Comparison of ENCODE assay signal across 11 cellular contexts in the genomic region with DNA sequence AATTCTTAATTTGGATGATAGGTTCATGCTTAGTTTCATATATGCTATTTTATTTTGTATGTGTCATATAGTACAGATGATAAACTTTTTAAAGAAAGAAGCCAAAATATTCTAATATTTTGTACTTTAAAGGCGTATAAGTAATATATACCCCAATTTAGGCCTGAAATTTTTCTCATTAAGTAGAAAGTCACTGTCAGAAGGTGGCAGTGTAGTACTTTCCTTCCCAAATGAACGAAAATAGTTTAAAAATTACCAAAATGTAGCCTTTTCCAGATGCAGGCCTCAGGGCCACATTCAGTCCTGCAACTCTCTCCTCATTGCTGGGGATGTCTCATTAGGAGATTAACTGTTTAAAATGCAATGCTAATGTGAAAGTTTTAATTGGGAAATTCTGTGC.
DNase-seq lines count a peak whose midpoint lies in the region; ATAC-seq and TF ChIP-seq lines count a peak whose summit lies in the region.
"Had no signal": no experiment of that assay in that cellular context is flagged by ENCODE, and none has a peak within 500 bp of the region (broad histone marks: within the 10 kb centered on the region; RNA-seq: fewer than 3 reads in every experiment).

No MANE protein-coding gene starts in this region.

- H3F3A ChIP-seq in OCI-LY1 (ENCODE audit: insufficient read depth, low read length) (no peaks in the 10 kb centered on the region; the same call in 1 of the 2 replicates), neural progenitor cell (ENCODE audit: low read depth) (no peaks in the 10 kb centered on the region)

- H3K27me3 Mint-ChIP-seq in endodermal cell (ENCODE audit: insufficient read depth): no peaks in the 10 kb centered on the region
- H3K27me3 Mint-ChIP-seq in neural progenitor cell (ENCODE audit: insufficient read depth, low read depth): no peaks in the 10 kb centered on the region
- H3K27me3 Mint-ChIP-seq: activated CD4-positive, alpha-beta T cell treated with anti-CD3 and anti-CD28 coated beads, Interleukin-2, amount 10 ng/mL, durations not matched to agents 7 days and 5 days had no signal

- H2AFZ ChIP-seq in OCI-LY1 (ENCODE audit: low read length) (peak overlapping the region; percentile 93), neural progenitor cell (replicated peaks) (peak overlapping the region; percentile 46)

- peak; percentile 71 for TF ChIP-seq CTCF in OCI-LY1 (IDR thresholded peaks at IDR 0.05; ENCODE audit: low read length)
- TF ChIP-seq CTCF in endodermal cell (conservative IDR thresholded peaks at IDR 0.05): peak; percentile 75
- TF ChIP-seq CTCF in neural progenitor cell (IDR thresholded peaks at IDR 0.05): peak; percentile 63
- TF ChIP-seq CTCF in heart left ventricle (IDR thresholded peaks at IDR 0.05): peak in 2 of 12 donors; percentile 15 to 16

- WGBS in endodermal cell (ENCODE audit: insufficient coverage in 1 of 2, insufficient read length in 1 of 2), 2 experiments: 40 to 63% methylated on average over 1 to 2 of the region's 2 CpGs
- WGBS in heart left ventricle, 4 donors: 39 to 47% (median 43%) methylated on average over 2 of the region's 2 CpGs

- H3K4me2 ChIP-seq in OCI-LY1 (ENCODE audit: low read length) (no peak overlapping the region), neural progenitor cell (no peak overlapping the region)

- no peak for TF ChIP-seq POLR2A in heart left ventricle (IDR thresholded peaks at IDR 0.05)

- H3K9me3 ChIP-seq in OCI-LY1 (ENCODE audit: low read length): no peaks in the 10 kb centered on the region
- H3K9me3 ChIP-seq in endodermal cell (ENCODE audit: control insufficient read depth, low read length): no peaks in the 10 kb centered on the region
- H3K9me3 ChIP-seq in neural progenitor cell (ENCODE audit: low read depth): no peaks in the 10 kb centered on the region
- H3K9me3 ChIP-seq in heart left ventricle: no peaks in the 10 kb centered on the region

- H3K9me3 Mint-ChIP-seq in endodermal cell (no peaks in the 10 kb centered on the region), neural progenitor cell (no peaks in the 10 kb centered on the region)
- H3K9me3 Mint-ChIP-seq: activated CD4-positive, alpha-beta T cell treated with anti-CD3 and anti-CD28 coated beads, Interleukin-2, amount 10 ng/mL, durations not matched to agents 7 days and 5 days had no signal

- H3K27me3 ChIP-seq in OCI-LY1 (ENCODE audit: insufficient read depth, low read length): no peaks in the 10 kb centered on the region
- no peaks in the 10 kb centered on the region for H3K27me3 ChIP-seq in endodermal cell (ENCODE audit: control insufficient read depth, insufficient read depth, low read length, poor library complexity, severe bottlenecking)
- H3K27me3 ChIP-seq in neural progenitor cell: no peaks in the 10 kb centered on the region
- H3K27me3 ChIP-seq in heart left ventricle: no peaks in the 10 kb centered on the region

- H3K27ac Mint-ChIP-seq in endodermal cell: no peak overlapping the region
- no peak overlapping the region for H3K27ac Mint-ChIP-seq in neural progenitor cell
- H3K27ac Mint-ChIP-seq: activated CD4-positive, alpha-beta T cell treated with anti-CD3 and anti-CD28 coated beads, Interleukin-2, amount 10 ng/mL, durations not matched to agents 7 days and 5 days had no signal

- intact Hi-C loops in heart left ventricle (cut with DNase I): no loop called here

- H3K36me3 Mint-ChIP-seq in endodermal cell (ENCODE audit: low read depth) (no peaks in the 10 kb centered on the region), neural progenitor cell (no peaks in the 10 kb centered on the region)

- no peaks in the 10 kb centered on the region for H3K36me3 ChIP-seq in OCI-LY1 (ENCODE audit: insufficient read depth, low read length)
- no peaks in the 10 kb centered on the region for H3K36me3 ChIP-seq in endodermal cell (ENCODE audit: control insufficient read depth, insufficient read depth, low read length)
- H3K36me3 ChIP-seq in neural progenitor cell: no peaks in the 10 kb centered on the region
- no peaks in the 10 kb centered on the region for H3K36me3 ChIP-seq in heart left ventricle

- H3K4me1 ChIP-seq in OCI-LY1 (ENCODE audit: insufficient read depth, low read length, severe bottlenecking): peaks cover 53% of the 10 kb centered on the region
- H3K4me1 ChIP-seq in endodermal cell (ENCODE audit: control insufficient read depth, insufficient read depth, low read length): peaks cover 6% of the 10 kb centered on the region
- no peaks in the 10 kb centered on the region for H3K4me1 ChIP-seq in neural progenitor cell
- no peaks in the 10 kb centered on the region for H3K4me1 ChIP-seq in heart left ventricle

- ATAC-seq in left lobe of liver (no peak), heart left ventricle (no peak)

- H3K4me3 ChIP-seq in OCI-LY1 (ENCODE audit: low read depth, low read length, poor library complexity, severe bottlenecking) (no peak overlapping the region), endodermal cell (ENCODE audit: low read length) (peak overlapping the region; percentile 30), neural progenitor cell (no peak overlapping the region), heart left ventricle (no peak overlapping the region)
- H3K4me3 ChIP-seq: lung had no signal

- H3K79me2 ChIP-seq in OCI-LY1 (ENCODE audit: insufficient read depth, low read length): no peaks in the 10 kb centered on the region
- H3K79me2 ChIP-seq in neural progenitor cell (ENCODE audit: low read depth): no peaks in the 10 kb centered on the region

- H3K27ac ChIP-seq in OCI-LY1 (ENCODE audit: low read depth, low read length, poor library complexity, severe bottlenecking) (peak overlapping the region; percentile 23), endodermal cell (ENCODE audit: low read depth, low read length) (no peak overlapping the region), neural progenitor cell (no peak overlapping the region), heart left ventricle (no peak overlapping the region)

- H3K9ac ChIP-seq in OCI-LY1 (ENCODE audit: low read length): no peak overlapping the region; the same call in none of the 2 replicates
- no peak overlapping the region for H3K9ac ChIP-seq in endodermal cell (ENCODE audit: extremely low read depth, low read length, poor library complexity, severe bottlenecking)
- no peak overlapping the region for H3K9ac ChIP-seq in neural progenitor cell

- peaks cover 8% of the 10 kb centered on the region for H3K4me1 Mint-ChIP-seq in endodermal cell
- H3K4me1 Mint-ChIP-seq in neural progenitor cell: peaks cover 4% of the 10 kb centered on the region
- H3K4me1 Mint-ChIP-seq: activated CD4-positive, alpha-beta T cell treated with anti-CD3 and anti-CD28 coated beads, Interleukin-2, amount 10 ng/mL, durations not matched to agents 7 days and 5 days had no signal

- H4K20me1 ChIP-seq in OCI-LY1 (ENCODE audit: insufficient read depth, low read length) (no peaks in the 10 kb centered on the region), neural progenitor cell (ENCODE audit: low read depth) (no peaks in the 10 kb centered on the region)

- H3K4me3 Mint-ChIP-seq in endodermal cell (no peak overlapping the region), neural progenitor cell (no peak overlapping the region)
- H3K4me3 Mint-ChIP-seq: activated CD4-positive, alpha-beta T cell treated with anti-CD3 and anti-CD28 coated beads, Interleukin-2, amount 10 ng/mL, durations not matched to agents 7 days and 5 days had no signal

- H3K9me2 ChIP-seq in OCI-LY1 (ENCODE audit: low read depth, low read length): no peaks in the 10 kb centered on the region

- DNase-seq in GM03348 (ENCODE audit: low spot score) (peak; percentile 17), endodermal cell (no peak), neural progenitor cell (ENCODE audit: low spot score) (peak; percentile 24), left lobe of liver (ENCODE audit: low spot score) (no peak), heart left ventricle (no peak), NCI-H774 (lab: John Stamatoyannopoulos, UW) (no peak)
- no peak for DNase-seq in activated CD8-positive, alpha-beta memory T cell treated with anti-CD3 and anti-CD28 coated beads, Interleukin-2, amount 50 U/mL, for 4 hours
- DNase-seq: activated CD4-positive, alpha-beta T cell treated with anti-CD3 and anti-CD28 coated beads, Interleukin-2, amount 10 ng/mL, durations not matched to agents 7 days and 5 days; cerebellar nuclear complex had no signal

Comparison
In these comparisons a context has a peak if more than half of its experiments do, and no peak if none do; other contexts are left out.
1. DNase-seq: peak in GM03348 (single experiment) and neural progenitor cell (single experiment); none in endodermal cell (single experiment), left lobe of liver (single experiment), heart left ventricle (0 of 5), NCI-H774 (single experiment) and activated CD8-positive, alpha-beta memory T cell treated with anti-CD3 and anti-CD28 coated beads, Interleukin-2, amount 50 U/mL, for 4 hours (single experiment).